Comparison of ENCODE assay signal across 24 cellular contexts in genomic region chr22:42052765-42053164, GRCh38. TPM values are rescaled to one million over a fixed set of nuclear protein-coding genes. Genes with fewer than 3 reads are reported as not detected.
"Had no signal": no experiment of that assay in that cellular context is flagged by ENCODE, and none has a peak within 500 bp of the region (broad histone marks: within the 10 kb centered on the region; RNA-seq: fewer than 3 reads in every experiment).

No MANE protein-coding gene starts in this region.

- H3K27me3 ChIP-seq: dorsolateral prefrontal cortex, esophagus squamous epithelium, right atrium auricular region, sigmoid colon, suprapubic skin, thyroid gland, upper lobe of left lung, uterus had no signal

- H3K4me3 ChIP-seq: coronary artery, dorsolateral prefrontal cortex, esophagus squamous epithelium, left ventricle myocardium inferior, lower lobe of right lung, right atrium auricular region, sigmoid colon, skin epidermis, suprapubic skin, thyroid gland, upper lobe of left lung, uterus had no signal

- H3K36me3 ChIP-seq: esophagus squamous epithelium, lower lobe of right lung, right atrium auricular region, sigmoid colon, suprapubic skin, thyroid gland, upper lobe of left lung, uterus had no signal

- H3K27ac ChIP-seq: coronary artery, dorsolateral prefrontal cortex, epithelial cell of prostate, esophagus squamous epithelium, left ventricle myocardium inferior, lower lobe of right lung, right atrium auricular region, sigmoid colon, skin epidermis, suprapubic skin, thyroid gland, upper lobe of left lung, uterus had no signal

- H3K27me3 Mint-ChIP-seq: naive thymus-derived CD4-positive, alpha-beta T cell had no signal

- DNase-seq: caudate nucleus; effector CD8-positive, alpha-beta T cell; esophagus squamous epithelium; foreskin fibroblast; hypothalamus; left ventricle myocardium inferior; lower lobe of right lung; mesenchymal stem cell; naive thymus-derived CD4-positive, alpha-beta T cell; sigmoid colon; stimulated activated CD4-positive, alpha-beta T cell treated with anti-CD3 and anti-CD28 coated beads, Interleukin-2, amount 100 ng/mL, for 24 hours; stimulated activated CD4-positive, alpha-beta T cell treated with anti-CD3 and anti-CD28 coated beads, Interleukin-4, amount 100 ng/mL, for 4 hours; stimulated activated naive CD8-positive, alpha-beta T cell treated with anti-CD3 and anti-CD28 coated beads, Interleukin-15, Interleukin-2, amounts not matched to agents 100 U/mL and 50 U/mL, for 24 hours; thyroid gland; upper lobe of left lung; uterus had no signal

- H3K9me3 ChIP-seq: thyroid gland had no signal

- H3K4me1 ChIP-seq: esophagus squamous epithelium, left ventricle myocardium inferior, lower lobe of right lung, right atrium auricular region, sigmoid colon, suprapubic skin, thyroid gland, upper lobe of left lung, uterus had no signal

- H3K4me3 Mint-ChIP-seq: naive thymus-derived CD4-positive, alpha-beta T cell had no signal

- ATAC-seq: lower lobe of right lung; naive thymus-derived CD4-positive, alpha-beta T cell; stimulated activated naive CD8-positive, alpha-beta T cell treated with anti-CD3 and anti-CD28 coated beads, Interleukin-15, Interleukin-2, amounts not matched to agents 100 U/mL and 50 U/mL, for 24 hours had no signal

RNA-seq across cellular contexts. Expression of gene PHETA2, which starts 21.3 kb away (rescaled TPM):
- total RNA-seq: osteocyte had no signal

RNA-seq across cellular contexts. Expression of gene WBP2NL, which starts 54.2 kb away (rescaled TPM):
- total RNA-seq: osteocyte had no signal
- polyA plus RNA-seq: neural cell had no signal
